In genomic region chr9:19376931-19377330, GRCh38 we compare ENCODE assay signal across 12 cellular contexts. TPM values are rescaled to one million over a fixed set of nuclear protein-coding genes. Genes with fewer than 3 reads are reported as not detected.
DNase-seq lines count a peak whose midpoint lies in the region; ATAC-seq and TF ChIP-seq lines count a peak whose summit lies in the region.
"Had no signal": no experiment of that assay in that cellular context is flagged by ENCODE, and none has a peak within 500 bp of the region (broad histone marks: within the 10 kb centered on the region; RNA-seq: fewer than 3 reads in every experiment).

No MANE protein-coding gene starts in this region.

- H3K4me1 ChIP-seq in NT2/D1 (ENCODE audit: insufficient read depth, insufficient read length) = no peaks in the 10 kb centered on the region
- H3K4me1 ChIP-seq in duodenal mucosa (ENCODE audit: control insufficient read depth in 1 of 2, insufficient read depth in 2 of 2, low read length in 2 of 2) = peaks cover 23 to 29% of the 10 kb centered on the region in 2 donors

- H3K27me3 ChIP-seq in NT2/D1 (ENCODE audit: insufficient read depth, insufficient read length) (no peaks in the 10 kb centered on the region), duodenal mucosa (ENCODE audit: control insufficient read depth in 1 of 2, insufficient read depth in 2 of 2, low read length in 2 of 2) (no peaks in the 10 kb centered on the region)
- H3K27me3 ChIP-seq: heart right ventricle, upper lobe of right lung had no signal

- H3K9me3 ChIP-seq in NT2/D1 (ENCODE audit: insufficient read depth, low read length) (no peaks in the 10 kb centered on the region), duodenal mucosa (ENCODE audit: control insufficient read depth in 1 of 2, low read length in 2 of 2) (no peaks in the 10 kb centered on the region)
- H3K9me3 ChIP-seq: heart right ventricle, upper lobe of right lung had no signal

- in situ Hi-C loops in GM13976 (cut with MboI; ENCODE audit: low sequenced_read_pairs, unreplicated experiment) = no loop called here

- H3K9ac ChIP-seq in NT2/D1 (ENCODE audit: insufficient read length, low read depth) = peak overlapping the region; percentile 99
- H3K9ac ChIP-seq in duodenal mucosa (ENCODE audit: low read depth in 1 of 2, low read length in 2 of 2) = peak overlapping the region; percentile 3 to 87

- no peak for DNase-seq in activated CD4-positive, alpha-beta T cell treated with anti-CD3 and anti-CD28 coated beads, Interleukin-2, amount 10 ng/mL, durations not matched to agents 24 days and 14 days
- no peak for DNase-seq in activated CD4-positive, alpha-beta T cell treated with anti-CD3 and anti-CD28 coated beads for 1 hour
- DNase-seq in NT2/D1 (ENCODE audit: low read depth, low spot score) (no peak), retinal pigment epithelial cell (ENCODE audit: low read depth) (no peak), foreskin fibroblast (no peak), GM13976 (ENCODE audit: low spot score) (no peak)
- DNase-seq: heart right ventricle; MV-4-11; stimulated activated CD4-positive, alpha-beta T cell treated with anti-CD3 and anti-CD28 coated beads, Interleukin-4, amount 100 ng/mL, for 1 hour; upper lobe of right lung had no signal

- peak overlapping the region; percentile 98 for H3K4me3 ChIP-seq in NT2/D1 (ENCODE audit: insufficient read length, low read depth)
- peak overlapping the region in 1 of 2 donors; percentile 36 for H3K4me3 ChIP-seq in duodenal mucosa (ENCODE audit: low read depth in 1 of 2, low read length in 2 of 2)
- peak overlapping the region; percentile 99 for H3K4me3 ChIP-seq in retinal pigment epithelial cell (ENCODE audit: low read length)
- no peak overlapping the region for H3K4me3 ChIP-seq in foreskin fibroblast (ENCODE audit: low read depth in 1 of 2, low read length in 2 of 2)
- H3K4me3 ChIP-seq: upper lobe of right lung had no signal

- peak overlapping the region; percentile 95 for H3K4me3 Mint-ChIP-seq in activated CD4-positive, alpha-beta T cell treated with anti-CD3 and anti-CD28 coated beads, Interleukin-2, amount 10 ng/mL, durations not matched to agents 24 days and 14 days

- ATAC-seq in HG03039 (IDR thresholded peaks at IDR 0.05; ENCODE audit: unreplicated experiment) = no peak
- ATAC-seq: heart right ventricle, upper lobe of right lung had no signal

- peaks cover 73% of the 10 kb centered on the region for H3K36me3 Mint-ChIP-seq in activated CD4-positive, alpha-beta T cell treated with anti-CD3 and anti-CD28 coated beads, Interleukin-2, amount 10 ng/mL, durations not matched to agents 24 days and 14 days (ENCODE audit: low read depth)

- TF ChIP-seq CTCF in retinal pigment epithelial cell (conservative IDR thresholded peaks at IDR 0.05; ENCODE audit: low read depth, low read length) (no peak), foreskin fibroblast (IDR thresholded peaks at IDR 0.05; ENCODE audit: low read depth, low read length) (no peak), GM13976 (IDR thresholded peaks at IDR 0.05; ENCODE audit: borderline replicate concordance, control extremely low read depth, extremely low read depth, insufficient read depth, missing control alignments) (no peak)

- no peak overlapping the region for H3K27ac Mint-ChIP-seq in activated CD4-positive, alpha-beta T cell treated with anti-CD3 and anti-CD28 coated beads, Interleukin-2, amount 10 ng/mL, durations not matched to agents 24 days and 14 days

- H3K9me3 Mint-ChIP-seq in activated CD4-positive, alpha-beta T cell treated with anti-CD3 and anti-CD28 coated beads, Interleukin-2, amount 10 ng/mL, durations not matched to agents 24 days and 14 days = no peaks in the 10 kb centered on the region

- H3K27ac ChIP-seq in duodenal mucosa (ENCODE audit: low read depth, low read length) = no peak overlapping the region
- H3K27ac ChIP-seq: upper lobe of right lung had no signal

- H3K36me3 ChIP-seq in NT2/D1 (ENCODE audit: insufficient read depth, insufficient read length, low read length) (peaks cover 61% of the 10 kb centered on the region), duodenal mucosa (ENCODE audit: control insufficient read depth in 1 of 2, insufficient read depth in 2 of 2, low read length in 2 of 2) (peaks cover 48 to 54% of the 10 kb centered on the region in 2 donors)

- intact Hi-C loops in activated CD4-positive, alpha-beta T cell treated with anti-CD3 and anti-CD28 coated beads, Interleukin-2, amount 10 ng/mL, durations not matched to agents 24 days and 14 days (cut with micrococcal nuclease) = loop anchor here (1.0 kb wide), 1 partner anchor 327 kb away; no protein-coding TSS in a partner anchor

- no peaks in the 10 kb centered on the region for H3K27me3 Mint-ChIP-seq in activated CD4-positive, alpha-beta T cell treated with anti-CD3 and anti-CD28 coated beads, Interleukin-2, amount 10 ng/mL, durations not matched to agents 24 days and 14 days

- H3K4me1 Mint-ChIP-seq in activated CD4-positive, alpha-beta T cell treated with anti-CD3 and anti-CD28 coated beads, Interleukin-2, amount 10 ng/mL, durations not matched to agents 24 days and 14 days = peaks cover 44% of the 10 kb centered on the region

RNA-seq across cellular contexts. Expression of gene RPS6, which starts 3.1 kb away (rescaled TPM):
- 2,309 and 2,326 TPM in 2 replicates for total RNA-seq in activated CD4-positive, alpha-beta T cell treated with anti-CD3 and anti-CD28 coated beads, Interleukin-2, amount 10 ng/mL, durations not matched to agents 24 days and 14 days

RNA-seq across cellular contexts. Expression of gene ACER2, which starts 31.9 kb away (rescaled TPM):
- total RNA-seq in activated CD4-positive, alpha-beta T cell treated with anti-CD3 and anti-CD28 coated beads, Interleukin-2, amount 10 ng/mL, durations not matched to agents 24 days and 14 days = 0.96 and 1.3 TPM in 2 replicates

Comparison
In these comparisons a context has a peak if more than half of its experiments do, and no peak if none do; other contexts are left out.
1. H3K4me3 ChIP-seq: peak in NT2/D1 (single experiment) and retinal pigment epithelial cell (single experiment); none in foreskin fibroblast (0 of 2).